Comparison of ENCODE assay signal across 26 cellular contexts in genomic region chr7:156060925-156061324, GRCh38.
"Had no signal": no experiment of that assay in that cellular context is flagged by ENCODE, and none has a peak within 500 bp of the region (broad histone marks: within the 10 kb centered on the region; RNA-seq: fewer than 3 reads in every experiment).

No MANE protein-coding gene starts in this region.

- H3K36me3 ChIP-seq: ascending aorta, breast epithelium had no signal

- H3K4me3 ChIP-seq: ascending aorta, breast epithelium, coronary artery, dorsolateral prefrontal cortex had no signal

- FAIRE-seq: frontal cortex had no signal

- DNase-seq: activated CD4-positive, alpha-beta memory T cell treated with anti-CD3 and anti-CD28 coated beads, Interleukin-2, amount 10 ng/mL, durations not matched to agents 7 days and 5 days; activated CD4-positive, alpha-beta T cell treated with anti-CD3 and anti-CD28 coated beads for 36 hours; activated CD4-positive, alpha-beta T cell treated with anti-CD3 and anti-CD28 coated beads, Interleukin-2, amount 10 ng/mL, durations not matched to agents 24 days and 14 days; activated CD4-positive, alpha-beta T cell treated with anti-CD3 and anti-CD28 coated beads, Interleukin-2, amount 50 U/mL, for 4 hours; activated CD4-positive, CD25-positive, alpha-beta regulatory T cell; activated CD4-positive, CD25-positive, alpha-beta regulatory T cell treated with anti-CD3 and anti-CD28 coated beads, Interleukin-2, amount 50 U/mL, for 72 hours; activated CD8-positive, alpha-beta memory T cell treated with anti-CD3 and anti-CD28 coated beads, Interleukin-2, amount 50 U/mL, for 48 hours; activated gamma-delta T cell; activated naive CD4-positive, alpha-beta T cell; activated naive CD4-positive, alpha-beta T cell treated with anti-CD3 and anti-CD28 coated beads, Interleukin-2, amount 10 ng/mL, durations not matched to agents 7 days and 5 days; activated naive CD8-positive, alpha-beta T cell treated with anti-CD3 and anti-CD28 coated beads, Interleukin-2, amount 10 ng/mL, durations not matched to agents 7 days and 5 days; activated T-cell treated with anti-CD3 and anti-CD28 coated beads for 4 hours; activated T-cell treated with anti-CD3 and anti-CD28 coated beads, Interleukin-2, amount 50 U/mL, for 24 hours; activated T-cell treated with anti-CD3 and anti-CD28 coated beads, Interleukin-2, amount 50 U/mL, for 72 hours; dorsolateral prefrontal cortex; effector memory CD4-positive, alpha-beta T cell; endodermal cell; foreskin fibroblast; head of caudate nucleus; T-helper 2 cell had no signal

- H3K4me1 ChIP-seq: ascending aorta, breast epithelium had no signal

- H3K9me3 ChIP-seq: ascending aorta had no signal

- H3K27ac ChIP-seq: ascending aorta, breast epithelium, coronary artery, dorsolateral prefrontal cortex had no signal

- ATAC-seq: activated CD4-positive, alpha-beta T cell treated with anti-CD3 and anti-CD28 coated beads for 36 hours; activated naive CD4-positive, alpha-beta T cell treated with anti-CD3 and anti-CD28 coated beads, Interleukin-2, amount 50 U/mL, for 72 hours; activated T-cell treated with anti-CD3 and anti-CD28 coated beads, Interleukin-2, amount 50 U/mL, for 72 hours; esophagus mucosa had no signal

- H3K27me3 ChIP-seq: ascending aorta had no signal
